ENCODE assay signal across 8 cellular contexts in the genomic region with DNA sequence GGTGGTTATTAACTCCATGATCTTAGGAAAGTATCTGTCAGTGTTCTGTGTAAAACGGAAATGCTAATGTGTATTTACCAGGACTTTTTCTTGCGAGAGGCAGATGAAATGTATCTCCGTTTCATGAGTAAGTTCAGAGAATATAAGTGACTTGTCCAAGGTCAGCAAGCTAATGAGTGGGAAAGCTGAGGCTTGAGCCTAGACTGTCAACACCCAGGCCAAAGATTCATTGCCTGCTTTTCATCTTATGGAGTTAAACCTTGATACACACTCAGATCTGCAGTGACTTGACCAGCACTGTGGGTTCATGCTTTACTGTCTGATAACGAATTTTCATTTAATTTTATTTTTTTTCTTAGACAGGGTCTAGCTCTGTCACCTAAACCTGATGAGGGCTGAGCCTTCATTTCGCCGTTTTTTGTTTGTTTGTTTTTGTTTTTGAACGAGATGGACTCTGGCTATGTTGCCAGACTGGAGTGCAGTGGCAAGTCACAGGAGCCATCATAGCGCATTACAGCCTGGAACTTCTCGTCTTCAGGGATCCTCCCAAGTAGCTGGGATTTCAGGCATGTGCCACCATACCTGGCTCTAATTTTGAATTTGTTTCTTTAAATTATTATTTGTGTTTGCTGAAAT. TPM values are rescaled to one million over a fixed set of nuclear protein-coding genes. Genes with fewer than 3 reads are reported as not detected.
DNase-seq lines count a peak whose midpoint lies in the region; ATAC-seq lines count a peak whose summit lies in the region.

No MANE protein-coding gene starts in this region.

- H3K9me3 Mint-ChIP-seq in activated CD4-positive, alpha-beta memory T cell treated with anti-CD3 and anti-CD28 coated beads, Interleukin-2, amount 10 ng/mL, durations not matched to agents 7 days and 5 days = no peaks in the 10 kb centered on the region
- H3K9me3 Mint-ChIP-seq in stimulated activated naive B cell treated with anti-CD40 and anti-IgM and Interleukin-4, amounts not matched to agents 10 μg/mL and 1 μg/mL and 100 μg/mL, for 72 hours = no peaks in the 10 kb centered on the region

- no peaks in the 10 kb centered on the region for H3K27me3 ChIP-seq in iPS-15b (ENCODE audit: control insufficient read depth, insufficient read depth, low read length)

- ATAC-seq in stimulated activated naive B cell treated with anti-CD40 and anti-IgM and Interleukin-4, amounts not matched to agents 10 μg/mL and 1 μg/mL and 100 μg/mL, for 72 hours (replicated peaks) = no peak

- no peaks in the 10 kb centered on the region for H3K27me3 Mint-ChIP-seq in activated CD4-positive, alpha-beta memory T cell treated with anti-CD3 and anti-CD28 coated beads, Interleukin-2, amount 10 ng/mL, durations not matched to agents 7 days and 5 days
- H3K27me3 Mint-ChIP-seq in stimulated activated naive B cell treated with anti-CD40 and anti-IgM and Interleukin-4, amounts not matched to agents 10 μg/mL and 1 μg/mL and 100 μg/mL, for 72 hours = no peaks in the 10 kb centered on the region

- peaks cover 34% of the 10 kb centered on the region for H3K36me3 Mint-ChIP-seq in activated CD4-positive, alpha-beta memory T cell treated with anti-CD3 and anti-CD28 coated beads, Interleukin-2, amount 10 ng/mL, durations not matched to agents 7 days and 5 days (ENCODE audit: low read depth)
- peaks cover 28 to 44% of the 10 kb centered on the region in 2 donors for H3K36me3 Mint-ChIP-seq in stimulated activated naive B cell treated with anti-CD40 and anti-IgM and Interleukin-4, amounts not matched to agents 10 μg/mL and 1 μg/mL and 100 μg/mL, for 72 hours

- H3K9ac ChIP-seq in iPS-15b (ENCODE audit: low read depth, low read length) = peak overlapping the region; percentile 97

- H3K4me1 ChIP-seq in iPS-15b (ENCODE audit: control insufficient read depth, insufficient read depth, low read length) = no peaks in the 10 kb centered on the region

- H3K9me3 ChIP-seq in iPS-15b (ENCODE audit: control insufficient read depth, insufficient read depth, low read length) = no peaks in the 10 kb centered on the region

- peaks cover 41% of the 10 kb centered on the region for H3K4me1 Mint-ChIP-seq in activated CD4-positive, alpha-beta memory T cell treated with anti-CD3 and anti-CD28 coated beads, Interleukin-2, amount 10 ng/mL, durations not matched to agents 7 days and 5 days
- H3K4me1 Mint-ChIP-seq in stimulated activated naive B cell treated with anti-CD40 and anti-IgM and Interleukin-4, amounts not matched to agents 10 μg/mL and 1 μg/mL and 100 μg/mL, for 72 hours = peaks cover 22 to 55% of the 10 kb centered on the region in 2 donors

- DNase-seq in NCI-H82 (lab: John Stamatoyannopoulos, UW) = peak; percentile 48
- DNase-seq in NCI-H82 treated with DMSO at 0.1 percent for 48 hours (lab: John Stamatoyannopoulos, UW; ENCODE audit: unreplicated experiment) = no peak
- no peak for DNase-seq in activated CD4-positive, alpha-beta memory T cell treated with anti-CD3 and anti-CD28 coated beads, Interleukin-2, amount 10 ng/mL, durations not matched to agents 7 days and 5 days
- DNase-seq in stimulated activated naive B cell treated with anti-CD40 and anti-IgM and Interleukin-4, amounts not matched to agents 10 μg/mL and 1 μg/mL and 100 μg/mL, for 72 hours = no peak
- DNase-seq in anterior cingulate cortex (lab: John Stamatoyannopoulos, UW) = no peak
- no peak for DNase-seq in retina
- no peak for DNase-seq in activated naive CD4-positive, alpha-beta T cell (lab: John Stamatoyannopoulos, UW)

- peak overlapping the region; percentile 97 for H3K4me3 Mint-ChIP-seq in activated CD4-positive, alpha-beta memory T cell treated with anti-CD3 and anti-CD28 coated beads, Interleukin-2, amount 10 ng/mL, durations not matched to agents 7 days and 5 days
- peak overlapping the region; percentile 97 to 98 for H3K4me3 Mint-ChIP-seq in stimulated activated naive B cell treated with anti-CD40 and anti-IgM and Interleukin-4, amounts not matched to agents 10 μg/mL and 1 μg/mL and 100 μg/mL, for 72 hours

- peaks cover 28% of the 10 kb centered on the region for H3K36me3 ChIP-seq in iPS-15b (ENCODE audit: control insufficient read depth, insufficient read depth, low read length)

- CTCF ChIA-PET in activated CD4-positive, alpha-beta memory T cell treated with anti-CD3 and anti-CD28 coated beads, Interleukin-2, amount 10 ng/mL, durations not matched to agents 7 days and 5 days (lab: Charles Lee) = interaction anchor here (0.9 to 5.0 kb wide), 8 partner anchors 8 to 181 kb away, joined by 3 to 48 read pairs (median 14); partner anchors contain the start of genes CREB3L4, DENND4B, RAB13 and RPS27

- peak overlapping the region; percentile 79 for H3K27ac Mint-ChIP-seq in activated CD4-positive, alpha-beta memory T cell treated with anti-CD3 and anti-CD28 coated beads, Interleukin-2, amount 10 ng/mL, durations not matched to agents 7 days and 5 days
- peak overlapping the region; percentile 92 for H3K27ac Mint-ChIP-seq in stimulated activated naive B cell treated with anti-CD40 and anti-IgM and Interleukin-4, amounts not matched to agents 10 μg/mL and 1 μg/mL and 100 μg/mL, for 72 hours

- H3K4me3 ChIP-seq in iPS-15b (ENCODE audit: low read depth, low read length) = peak overlapping the region; percentile 84

- POLR2A ChIA-PET in activated CD4-positive, alpha-beta memory T cell treated with anti-CD3 and anti-CD28 coated beads, Interleukin-2, amount 10 ng/mL, durations not matched to agents 7 days and 5 days (lab: Charles Lee) = interaction anchor here (1.0 to 7.4 kb wide), 21 partner anchors 8 to 433 kb away, joined by 3 to 118 read pairs (median 6); partner anchors contain the start of genes CHTOP, CREB3L4, CRTC2 and DENND4B

RNA-seq across cellular contexts. Expression of gene JTB, which starts 0.9 kb away (rescaled TPM):
- total RNA-seq in activated CD4-positive, alpha-beta memory T cell treated with anti-CD3 and anti-CD28 coated beads, Interleukin-2, amount 10 ng/mL, durations not matched to agents 7 days and 5 days = 100 to 1,000 TPM; 120 to 127 TPM

RNA-seq across cellular contexts. Expression of gene RAB13, which starts 7.7 kb away (rescaled TPM):
- total RNA-seq in activated CD4-positive, alpha-beta memory T cell treated with anti-CD3 and anti-CD28 coated beads, Interleukin-2, amount 10 ng/mL, durations not matched to agents 7 days and 5 days = under 1 TPM; 0.40 to 0.43 TPM

RNA-seq across cellular contexts. Expression of gene CREB3L4, which starts 10.7 kb away (rescaled TPM):
- 1 to 10 TPM; 7.0 to 8.4 TPM for total RNA-seq in activated CD4-positive, alpha-beta memory T cell treated with anti-CD3 and anti-CD28 coated beads, Interleukin-2, amount 10 ng/mL, durations not matched to agents 7 days and 5 days

RNA-seq across cellular contexts. Expression of gene RPS27, which starts 12.2 kb away (rescaled TPM):
- 1,000 to 10,000 TPM; 2,022 to 2,087 TPM for total RNA-seq in activated CD4-positive, alpha-beta memory T cell treated with anti-CD3 and anti-CD28 coated beads, Interleukin-2, amount 10 ng/mL, durations not matched to agents 7 days and 5 days

RNA-seq across cellular contexts. Expression of gene SLC39A1, which starts 15.1 kb away (rescaled TPM):
- total RNA-seq in activated CD4-positive, alpha-beta memory T cell treated with anti-CD3 and anti-CD28 coated beads, Interleukin-2, amount 10 ng/mL, durations not matched to agents 7 days and 5 days = 10 to 100 TPM; 42.5 to 42.6 TPM
